Comparison of ENCODE assay signal across 8 cellular contexts in the genomic region with DNA sequence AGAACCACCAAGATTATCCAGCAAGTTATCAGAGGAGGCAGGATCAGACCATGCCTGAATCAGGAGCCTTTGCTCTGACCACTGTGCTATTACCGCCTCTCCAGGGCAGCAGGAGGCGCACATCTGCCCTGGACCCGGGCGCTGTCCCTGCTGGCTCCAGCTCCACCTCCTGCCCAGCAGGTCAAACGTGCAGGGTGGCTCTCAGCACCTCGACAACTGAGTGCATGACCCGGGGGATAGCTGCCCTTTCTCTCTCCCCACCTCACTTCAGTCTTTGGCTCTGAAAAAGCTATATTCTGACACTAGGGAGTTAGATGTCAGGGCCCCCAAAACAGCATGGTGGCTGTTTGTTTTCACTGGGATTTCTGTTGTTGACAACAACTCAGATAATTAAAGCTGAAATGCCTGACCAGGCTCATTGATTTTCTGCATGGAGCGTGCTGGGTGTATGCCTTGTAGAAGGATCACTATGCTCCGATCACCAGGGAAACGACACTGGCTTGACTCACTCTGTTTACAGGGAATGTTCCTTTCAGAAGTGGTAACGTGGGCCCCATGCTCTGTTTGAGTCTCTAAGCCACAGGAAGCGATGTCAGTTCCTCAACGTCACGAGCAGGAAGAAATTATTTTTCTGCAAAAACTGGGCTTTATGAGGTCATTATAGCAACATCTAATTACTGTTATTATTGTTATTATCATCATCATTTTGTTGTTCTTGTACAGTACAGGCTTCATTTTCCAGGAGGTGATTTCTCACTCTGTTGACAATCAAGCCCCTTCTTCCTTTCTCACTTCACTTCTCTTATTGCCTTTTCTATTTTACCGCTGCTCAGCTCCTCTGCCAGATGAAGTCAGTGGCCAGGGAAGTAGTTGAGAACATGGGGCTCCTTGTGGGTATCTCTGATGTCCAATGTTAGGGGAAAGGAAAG.
DNase-seq lines count a peak whose midpoint lies in the region; ATAC-seq and TF ChIP-seq lines count a peak whose summit lies in the region.

No MANE protein-coding gene starts in this region.

- H3K9me3 Mint-ChIP-seq in T-cell: no peaks in the 10 kb centered on the region

- peak in 1 of 2 donors; percentile 34 for TF ChIP-seq CTCF in right atrium auricular region (IDR thresholded peaks at IDR 0.05)

- H3K36me3 ChIP-seq in KOPT-K1 (ENCODE audit: insufficient read depth, low read length) (no peaks in the 10 kb centered on the region), right atrium auricular region (no peaks in the 10 kb centered on the region)

- DNase-seq in CD1c-positive myeloid dendritic cell (ENCODE audit: extremely low spot score) (peak; percentile 94), T-cell (peak; percentile 40 to 91 (median 82)), anterior cingulate cortex (lab: John Stamatoyannopoulos, UW) (peak in 51 of 58 donors; percentile 5 to 87 (median 44)), right atrium auricular region (ENCODE audit: low spot score) (peak; percentile 94), renal cortical epithelial cell (ENCODE audit: low read depth) (peak; percentile 99), NK-92 (lab: John Stamatoyannopoulos, UW; ENCODE audit: unreplicated experiment) (no peak)

- peak overlapping the region; percentile 66 to 83 (median 72) for H3K4me3 Mint-ChIP-seq in T-cell

- peaks cover 5% of the 10 kb centered on the region for H3K36me3 Mint-ChIP-seq in T-cell

- peaks cover 25 to 92% (median 89%) of the 10 kb centered on the region in 3 donors for H3K4me1 Mint-ChIP-seq in T-cell

- ATAC-seq in T-cell (replicated peaks in 1 of 4) (peak; percentile 89 to 92 (median 91)), HG03469 (IDR thresholded peaks at IDR 0.05; ENCODE audit: unreplicated experiment) (no peak)

- no peaks in the 10 kb centered on the region for H3K9me3 ChIP-seq in KOPT-K1 (ENCODE audit: insufficient read depth, low read length, poor library complexity, severe bottlenecking)
- no peaks in the 10 kb centered on the region for H3K9me3 ChIP-seq in right atrium auricular region

- H3K27me3 Mint-ChIP-seq in T-cell: no peaks in the 10 kb centered on the region

- H3K27ac ChIP-seq in KOPT-K1 (ENCODE audit: low read depth, low read length, poor library complexity, severe bottlenecking) (peak overlapping the region; percentile 56), right atrium auricular region (peak overlapping the region; percentile 76 to 80)

- H3K4me3 ChIP-seq in right atrium auricular region: no peak overlapping the region

- H3K27me3 ChIP-seq in right atrium auricular region: no peaks in the 10 kb centered on the region

- peak overlapping the region; percentile 98 to 99 for H3K27ac Mint-ChIP-seq in T-cell

- peaks cover 0 to 43% of the 10 kb centered on the region in 2 donors for H3K4me1 ChIP-seq in right atrium auricular region

- CTCF ChIA-PET in T-cell (lab: Charles Lee): interaction anchor here (0.6 to 6.2 kb wide), 7 partner anchors 27 to 134 kb away, joined by 3 to 62 read pairs (median 4); partner anchors contain the start of gene PPP1CB (in 1 of the 2)

- POLR2A ChIA-PET in T-cell (lab: Charles Lee): interaction anchor here (0.5 to 1.6 kb wide), 14 partner anchors 9 to 734 kb away, joined by 3 to 16 read pairs (median 4); partner anchors contain the start of genes PPP1CB (in 2 of the 2), BABAM2 (in 1 of the 2), RBKS (in 1 of the 2) and TRMT61B (in 1 of the 2)
